ENCODE assay signal across 10 cellular contexts in genomic region chr3:57646723-57647122, GRCh38. TPM values are rescaled to one million over a fixed set of nuclear protein-coding genes. Genes with fewer than 3 reads are reported as not detected.
DNase-seq lines count a peak whose midpoint lies in the region; ATAC-seq and TF ChIP-seq lines count a peak whose summit lies in the region.
"Had no signal": no experiment of that assay in that cellular context is flagged by ENCODE, and none has a peak within 500 bp of the region (broad histone marks: within the 10 kb centered on the region; RNA-seq: fewer than 3 reads in every experiment).

No MANE protein-coding gene starts in this region.

- no peaks in the 10 kb centered on the region for H3K27me3 ChIP-seq in uterus

- DNase-seq in Right ventricle myocardium superior (no peak), cardiac septum (ENCODE audit: low spot score) (no peak), astrocyte of the cerebellum (ENCODE audit: low read depth) (no peak), hepatic stellate cell (ENCODE audit: low spot score) (peak; percentile 43), uterus (no peak), DMS153 (lab: John Stamatoyannopoulos, UW) (no peak), COLO668 (lab: John Stamatoyannopoulos, UW; ENCODE audit: unreplicated experiment) (no peak)
- no peak for DNase-seq in effector CD4-positive, alpha-beta T cell
- DNase-seq: activated CD4-positive, alpha-beta memory T cell treated with anti-CD3 and anti-CD28 coated beads, Interleukin-2, amount 10 ng/mL, durations not matched to agents 7 days and 5 days; NCI-H187 treated with DMSO at 0.1 percent for 48 hours had no signal

- no peak overlapping the region for H3K4me3 ChIP-seq in astrocyte of the cerebellum (ENCODE audit: low read depth, low read length)
- H3K4me3 ChIP-seq in uterus = no peak overlapping the region

- no peak for TF ChIP-seq POLR2A in uterus (IDR thresholded peaks at IDR 0.05)

- peaks cover 0 to 6% of the 10 kb centered on the region in 2 donors for H3K9me3 ChIP-seq in uterus

- H3K27ac ChIP-seq in uterus = no peak overlapping the region

- H3K36me3 ChIP-seq in uterus = no peaks in the 10 kb centered on the region

- peak; percentile 88 for ATAC-seq in Right ventricle myocardium superior (ENCODE audit: poor library complexity)

- TF ChIP-seq CTCF in astrocyte of the cerebellum (IDR thresholded peaks at IDR 0.05; ENCODE audit: low read depth, low read length, missing control alignments) = peak; percentile 9
- peak in 3 of 4 experiments; percentile 23 to 38 (median 26) for TF ChIP-seq CTCF in uterus (IDR thresholded peaks at IDR 0.05)

- H3K4me1 ChIP-seq in uterus = no peaks in the 10 kb centered on the region

- intact Hi-C loops in Right ventricle myocardium superior (cut with DNase I) = no loop called here
- intact Hi-C loops in cardiac septum (cut with DNase I) = loop anchor here (5.0 to 10.0 kb wide), 2 partner anchors 181 to 208 kb away; no protein-coding TSS in a partner anchor
- intact Hi-C loops in uterus (cut with DNase I; ENCODE audit: low total_unique reads) = no loop called here

- in situ Hi-C loops in astrocyte of the cerebellum (cut with HindIII; ENCODE audit: low sequenced_read_pairs) = no loop called here

RNA-seq across cellular contexts. Expression of gene DENND6A, which starts 46.2 kb away (rescaled TPM):
- total RNA-seq in Right ventricle myocardium superior = 15.0 TPM
- 22.1 TPM for total RNA-seq in cardiac septum
- total RNA-seq in uterus = 10 to 100 TPM; 11.5 to 65.8 (median 40.4) TPM

RNA-seq across cellular contexts. Expression of gene ARF4, which starts 49.6 kb away (rescaled TPM):
- 59.0 TPM for total RNA-seq in Right ventricle myocardium superior
- 103 TPM for total RNA-seq in cardiac septum
- 100 to 1,000 TPM in 2 of 4 donors, 10 to 100 TPM in 2; 52.5 to 166 (median 108) TPM for total RNA-seq in uterus
